In the genomic region with DNA sequence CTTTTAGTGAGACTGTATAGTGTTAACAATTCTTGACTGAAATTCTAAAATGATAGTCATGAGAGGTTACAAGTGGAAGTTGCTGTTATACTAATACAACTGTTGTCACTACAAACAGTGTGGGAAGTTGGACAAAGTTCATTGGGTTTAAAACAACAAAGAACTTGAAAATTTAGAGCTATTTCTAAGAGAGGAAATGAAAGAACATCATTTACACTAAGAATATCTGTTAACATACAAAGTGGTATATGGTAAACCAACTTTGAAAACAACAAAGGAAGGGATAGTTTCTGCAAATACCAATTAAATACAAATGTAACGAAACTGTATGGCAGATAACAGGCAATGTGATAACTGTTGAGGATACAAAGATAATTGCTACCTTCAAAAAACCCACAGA, we compare ENCODE assay signal across 13 cellular contexts. TPM values are rescaled to one million over a fixed set of nuclear protein-coding genes. Genes with fewer than 3 reads are reported as not detected.
DNase-seq lines count a peak whose midpoint lies in the region; ATAC-seq and TF ChIP-seq lines count a peak whose summit lies in the region.
"Had no signal": no experiment of that assay in that cellular context is flagged by ENCODE, and none has a peak within 500 bp of the region (broad histone marks: within the 10 kb centered on the region; RNA-seq: fewer than 3 reads in every experiment).

No MANE protein-coding gene starts in this region.

- H3K27ac Mint-ChIP-seq in stimulated activated memory B cell treated with anti-CD40 and anti-IgM and Interleukin-4, amounts not matched to agents 10 μg/mL and 1 μg/mL and 100 μg/mL, for 72 hours = no peak overlapping the region
- H3K27ac Mint-ChIP-seq: activated CD4-positive, alpha-beta T cell treated with anti-CD3 and anti-CD28 coated beads, Interleukin-2, amount 10 ng/mL, durations not matched to agents 7 days and 5 days; activated naive CD4-positive, alpha-beta T cell treated with anti-CD3 and anti-CD28 coated beads, Interleukin-2, amount 50 U/mL, for 24 hours; dendritic cell treated with granulocyte-macrophage colony-stimulating factor and Interleukin-4, amounts not matched to agents 40 ng/mL and 50 ng/mL, for 4 days had no signal

- peaks cover 37% of the 10 kb centered on the region for H3K36me3 Mint-ChIP-seq in stimulated activated memory B cell treated with anti-CD40 and anti-IgM and Interleukin-4, amounts not matched to agents 10 μg/mL and 1 μg/mL and 100 μg/mL, for 72 hours

- peaks cover 79% of the 10 kb centered on the region for H3K4me1 Mint-ChIP-seq in stimulated activated memory B cell treated with anti-CD40 and anti-IgM and Interleukin-4, amounts not matched to agents 10 μg/mL and 1 μg/mL and 100 μg/mL, for 72 hours

- no peak for TF ChIP-seq CTCF in foreskin keratinocyte (conservative IDR thresholded peaks at IDR 0.05)

- ATAC-seq in GM18909 (IDR thresholded peaks at IDR 0.05; ENCODE audit: poor library complexity, unreplicated experiment) (peak; percentile 58), GM21786 (IDR thresholded peaks at IDR 0.05; ENCODE audit: unreplicated experiment) (peak; percentile 72), HG03432 (IDR thresholded peaks at IDR 0.05; ENCODE audit: unreplicated experiment) (peak; percentile 73), foreskin keratinocyte (no peak)
- no peak for ATAC-seq in stimulated activated memory B cell treated with anti-CD40 and anti-IgM and Interleukin-4, amounts not matched to agents 10 μg/mL and 1 μg/mL and 100 μg/mL, for 72 hours

- H3K4me3 Mint-ChIP-seq in stimulated activated memory B cell treated with anti-CD40 and anti-IgM and Interleukin-4, amounts not matched to agents 10 μg/mL and 1 μg/mL and 100 μg/mL, for 72 hours = peak overlapping the region; percentile 15
- H3K4me3 Mint-ChIP-seq: activated CD4-positive, alpha-beta T cell treated with anti-CD3 and anti-CD28 coated beads, Interleukin-2, amount 10 ng/mL, durations not matched to agents 7 days and 5 days; activated naive CD4-positive, alpha-beta T cell treated with anti-CD3 and anti-CD28 coated beads, Interleukin-2, amount 50 U/mL, for 24 hours; dendritic cell treated with granulocyte-macrophage colony-stimulating factor and Interleukin-4, amounts not matched to agents 40 ng/mL and 50 ng/mL, for 4 days had no signal

- H3K9me3 Mint-ChIP-seq in stimulated activated memory B cell treated with anti-CD40 and anti-IgM and Interleukin-4, amounts not matched to agents 10 μg/mL and 1 μg/mL and 100 μg/mL, for 72 hours = no peaks in the 10 kb centered on the region
- H3K9me3 Mint-ChIP-seq: activated CD4-positive, alpha-beta T cell treated with anti-CD3 and anti-CD28 coated beads, Interleukin-2, amount 10 ng/mL, durations not matched to agents 7 days and 5 days; activated naive CD4-positive, alpha-beta T cell treated with anti-CD3 and anti-CD28 coated beads, Interleukin-2, amount 50 U/mL, for 24 hours; dendritic cell treated with granulocyte-macrophage colony-stimulating factor and Interleukin-4, amounts not matched to agents 40 ng/mL and 50 ng/mL, for 4 days had no signal

- H3K4me1 ChIP-seq in foreskin keratinocyte = peaks cover under 1% of the 10 kb centered on the region

- no peak for DNase-seq in pons (ENCODE audit: low spot score)
- no peak for DNase-seq in foreskin keratinocyte
- DNase-seq in NCI-H2107 (lab: John Stamatoyannopoulos, UW) = no peak
- DNase-seq: activated CD4-positive, alpha-beta T cell treated with anti-CD3 and anti-CD28 coated beads, Interleukin-2, amount 10 ng/mL, durations not matched to agents 7 days and 5 days; DND-41; Kasumi-1; NCI-H446 had no signal

- no peak overlapping the region for H3K27ac ChIP-seq in foreskin keratinocyte

- H3K27me3 Mint-ChIP-seq in stimulated activated memory B cell treated with anti-CD40 and anti-IgM and Interleukin-4, amounts not matched to agents 10 μg/mL and 1 μg/mL and 100 μg/mL, for 72 hours = no peaks in the 10 kb centered on the region
- H3K27me3 Mint-ChIP-seq: activated CD4-positive, alpha-beta T cell treated with anti-CD3 and anti-CD28 coated beads, Interleukin-2, amount 10 ng/mL, durations not matched to agents 7 days and 5 days; activated naive CD4-positive, alpha-beta T cell treated with anti-CD3 and anti-CD28 coated beads, Interleukin-2, amount 50 U/mL, for 24 hours; dendritic cell treated with granulocyte-macrophage colony-stimulating factor and Interleukin-4, amounts not matched to agents 40 ng/mL and 50 ng/mL, for 4 days had no signal

- H3K27me3 ChIP-seq in foreskin keratinocyte = no peaks in the 10 kb centered on the region

RNA-seq across cellular contexts. Expression of gene MTPN, which starts 11.6 kb away (rescaled TPM):
- 162 and 172 TPM in 2 replicates for total RNA-seq in foreskin keratinocyte
- polyA plus RNA-seq in foreskin keratinocyte = 50.4 and 58.2 TPM in 2 replicates

Comparison
In these comparisons a context has a peak if more than half of its experiments do, and no peak if none do; other contexts are left out.
1. ATAC-seq: peak in GM18909 (single experiment), GM21786 (single experiment) and HG03432 (single experiment); none in stimulated activated memory B cell treated with anti-CD40 and anti-IgM and Interleukin-4, amounts not matched to agents 10 μg/mL and 1 μg/mL and 100 μg/mL, for 72 hours (single experiment) and foreskin keratinocyte (single experiment).